ENCODE assay signal across 9 cellular contexts in the genomic region with DNA sequence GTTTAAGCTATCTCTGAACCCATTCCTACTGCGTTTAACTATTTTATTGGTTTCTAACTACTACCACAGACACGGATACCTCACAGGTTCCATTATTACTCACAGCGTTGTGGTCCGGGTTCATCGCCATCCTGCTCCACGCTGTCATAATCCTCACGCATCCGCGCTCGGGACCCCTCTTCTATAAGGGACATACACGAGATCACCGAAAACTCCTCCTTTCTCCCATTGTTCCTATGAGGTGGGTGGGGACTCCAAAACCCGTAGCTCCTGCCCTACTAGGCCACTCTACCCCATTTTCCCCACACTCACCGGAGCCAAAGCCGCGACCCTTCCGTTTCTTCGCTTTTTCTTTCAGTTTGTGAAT. TPM values are rescaled to one million over a fixed set of nuclear protein-coding genes. Genes with fewer than 3 reads are reported as not detected.
DNase-seq lines count a peak whose midpoint lies in the region; ATAC-seq and TF ChIP-seq lines count a peak whose summit lies in the region.
"Had no signal": no experiment of that assay in that cellular context is flagged by ENCODE, and none has a peak within 500 bp of the region (broad histone marks: within the 10 kb centered on the region; RNA-seq: fewer than 3 reads in every experiment).

No MANE protein-coding gene starts in this region.

- H3K9me3 Mint-ChIP-seq in Caco-2 (ENCODE audit: unreplicated experiment), result no peaks in the 10 kb centered on the region
- no peaks in the 10 kb centered on the region for H3K9me3 Mint-ChIP-seq in activated T-helper 1 cell treated with anti-CD3 and anti-CD28 coated beads, Interleukin-12 subunit alpha, Interleukin-12 subunit beta, Interleukin-2, Interleukin-4 antibody, amounts not matched to agents 30 ng/mL and 10 ng/mL and 1 ng/mL, durations not matched to agents 14 hours and 24 hours and 36 hours
- H3K9me3 Mint-ChIP-seq in stimulated activated effector memory CD8-positive, alpha-beta T cell treated with anti-CD3 and anti-CD28 coated beads, Interleukin-12 subunit alpha, Interleukin-12 subunit beta, amount 100 ng/mL, for 72 hours, result no peaks in the 10 kb centered on the region
- H3K9me3 Mint-ChIP-seq: nephron had no signal

- H3K4me3 Mint-ChIP-seq in Caco-2 (ENCODE audit: unreplicated experiment), result no peak overlapping the region
- no peak overlapping the region for H3K4me3 Mint-ChIP-seq in activated T-helper 1 cell treated with anti-CD3 and anti-CD28 coated beads, Interleukin-12 subunit alpha, Interleukin-12 subunit beta, Interleukin-2, Interleukin-4 antibody, amounts not matched to agents 30 ng/mL and 10 ng/mL and 1 ng/mL, durations not matched to agents 14 hours and 24 hours and 36 hours
- H3K4me3 Mint-ChIP-seq in stimulated activated effector memory CD8-positive, alpha-beta T cell treated with anti-CD3 and anti-CD28 coated beads, Interleukin-12 subunit alpha, Interleukin-12 subunit beta, amount 100 ng/mL, for 72 hours, result no peak overlapping the region
- H3K4me3 Mint-ChIP-seq: nephron had no signal

- POLR2A ChIA-PET in Caco-2 (lab: Charles Lee), result interaction anchor here (1.0 to 2.8 kb wide), 9 partner anchors 8 to 125 kb away, joined by 3 to 25 read pairs (median 9); a partner anchor contains a TSS

- H3K27ac Mint-ChIP-seq in Caco-2 (ENCODE audit: unreplicated experiment), result no peak overlapping the region
- H3K27ac Mint-ChIP-seq in activated T-helper 1 cell treated with anti-CD3 and anti-CD28 coated beads, Interleukin-12 subunit alpha, Interleukin-12 subunit beta, Interleukin-2, Interleukin-4 antibody, amounts not matched to agents 30 ng/mL and 10 ng/mL and 1 ng/mL, durations not matched to agents 14 hours and 24 hours and 36 hours, result no peak overlapping the region
- no peak overlapping the region for H3K27ac Mint-ChIP-seq in stimulated activated effector memory CD8-positive, alpha-beta T cell treated with anti-CD3 and anti-CD28 coated beads, Interleukin-12 subunit alpha, Interleukin-12 subunit beta, amount 100 ng/mL, for 72 hours
- H3K27ac Mint-ChIP-seq: nephron had no signal

- BruUV-seq in Caco-2 (replicated peaks; lab: Mats Ljungman, UMichigan), result no TSS peak

- DNase-seq in Caco-2, result no peak
- DNase-seq in activated T-helper 1 cell treated with anti-CD3 and anti-CD28 coated beads, Interleukin-12 subunit alpha, Interleukin-12 subunit beta, Interleukin-2, Interleukin-4 antibody, amounts not matched to agents 30 ng/mL and 10 ng/mL and 1 ng/mL, durations not matched to agents 14 hours and 24 hours and 36 hours (ENCODE audit: low spot score), result peak; percentile 24
- DNase-seq in left lobe of liver (ENCODE audit: low spot score), result no peak
- peak; percentile 28 to 81 for DNase-seq in stimulated activated effector memory CD8-positive, alpha-beta T cell treated with anti-CD3 and anti-CD28 coated beads, Interleukin-12 subunit alpha, Interleukin-12 subunit beta, amount 100 ng/mL, for 72 hours (ENCODE audit: low spot score in 2 of 2)
- DNase-seq in activated gamma-delta T cell (lab: John Stamatoyannopoulos, UW), result no peak
- no peak for DNase-seq in NCI-H226

- H3K4me1 Mint-ChIP-seq in Caco-2 (ENCODE audit: low read depth, unreplicated experiment), result peaks cover 6% of the 10 kb centered on the region
- peaks cover 9% of the 10 kb centered on the region for H3K4me1 Mint-ChIP-seq in activated T-helper 1 cell treated with anti-CD3 and anti-CD28 coated beads, Interleukin-12 subunit alpha, Interleukin-12 subunit beta, Interleukin-2, Interleukin-4 antibody, amounts not matched to agents 30 ng/mL and 10 ng/mL and 1 ng/mL, durations not matched to agents 14 hours and 24 hours and 36 hours (ENCODE audit: low read depth)
- peaks cover 17% of the 10 kb centered on the region for H3K4me1 Mint-ChIP-seq in stimulated activated effector memory CD8-positive, alpha-beta T cell treated with anti-CD3 and anti-CD28 coated beads, Interleukin-12 subunit alpha, Interleukin-12 subunit beta, amount 100 ng/mL, for 72 hours

- H3K4me3 ChIP-seq in Caco-2 (ENCODE audit: low read depth, low read length), result peak overlapping the region; percentile 84

- no peaks in the 10 kb centered on the region for H3K36me3 ChIP-seq in Caco-2 (ENCODE audit: control insufficient read depth, insufficient read depth, low read length)

- intact Hi-C loops in Caco-2 (cut with micrococcal nuclease; ENCODE audit: unreplicated experiment), result loop anchor here (2.0 to 5.0 kb wide), 3 partner anchors 34 to 51 kb away; no protein-coding TSS in a partner anchor
- intact Hi-C loops in activated T-helper 1 cell treated with anti-CD3 and anti-CD28 coated beads, Interleukin-12 subunit alpha, Interleukin-12 subunit beta, Interleukin-2, Interleukin-4 antibody, amounts not matched to agents 30 ng/mL and 10 ng/mL and 1 ng/mL, durations not matched to agents 14 hours and 24 hours and 36 hours (cut with micrococcal nuclease), result loop anchor here (1.0 to 2.0 kb wide), 6 partner anchors 8 to 68 kb away; a partner anchor contains a TSS

- no peaks in the 10 kb centered on the region for H3K9me3 ChIP-seq in Caco-2

- no peak for TF ChIP-seq CTCF in Caco-2 (IDR thresholded peaks at IDR 0.05; ENCODE audit: insufficient read depth in 1 of 2, low read depth in 1 of 2, low read length in 1 of 2, severe bottlenecking in 1 of 2, unreplicated experiment in 1 of 2)

- CTCF ChIA-PET in Caco-2 (lab: Charles Lee), result interaction anchor here (0.5 to 1.9 kb wide), 5 partner anchors 31 to 205 kb away, joined by 3 to 15 read pairs (median 9); a partner anchor contains a TSS

- peak; percentile 7 for ATAC-seq in HG03460 (IDR thresholded peaks at IDR 0.05; ENCODE audit: unreplicated experiment)
- peak; percentile 2 for ATAC-seq in left lobe of liver
- peak; percentile 79 for ATAC-seq in stimulated activated effector memory CD8-positive, alpha-beta T cell treated with anti-CD3 and anti-CD28 coated beads, Interleukin-12 subunit alpha, Interleukin-12 subunit beta, amount 100 ng/mL, for 72 hours
- no peak for ATAC-seq in GM18520 (IDR thresholded peaks at IDR 0.05; ENCODE audit: unreplicated experiment)

- peaks cover 5% of the 10 kb centered on the region for H3K36me3 Mint-ChIP-seq in Caco-2 (ENCODE audit: insufficient read depth, unreplicated experiment)
- peaks cover 8% of the 10 kb centered on the region for H3K36me3 Mint-ChIP-seq in activated T-helper 1 cell treated with anti-CD3 and anti-CD28 coated beads, Interleukin-12 subunit alpha, Interleukin-12 subunit beta, Interleukin-2, Interleukin-4 antibody, amounts not matched to agents 30 ng/mL and 10 ng/mL and 1 ng/mL, durations not matched to agents 14 hours and 24 hours and 36 hours (ENCODE audit: low read depth)
- peaks cover 31% of the 10 kb centered on the region for H3K36me3 Mint-ChIP-seq in stimulated activated effector memory CD8-positive, alpha-beta T cell treated with anti-CD3 and anti-CD28 coated beads, Interleukin-12 subunit alpha, Interleukin-12 subunit beta, amount 100 ng/mL, for 72 hours

- no peaks in the 10 kb centered on the region for H3K27me3 Mint-ChIP-seq in Caco-2 (ENCODE audit: insufficient read depth, unreplicated experiment)
- H3K27me3 Mint-ChIP-seq in activated T-helper 1 cell treated with anti-CD3 and anti-CD28 coated beads, Interleukin-12 subunit alpha, Interleukin-12 subunit beta, Interleukin-2, Interleukin-4 antibody, amounts not matched to agents 30 ng/mL and 10 ng/mL and 1 ng/mL, durations not matched to agents 14 hours and 24 hours and 36 hours (ENCODE audit: insufficient read depth), result no peaks in the 10 kb centered on the region

- no peaks in the 10 kb centered on the region; the same call in 1 of the 2 replicates for H3K4me1 ChIP-seq in Caco-2

- H3K27me3 ChIP-seq in Caco-2 (replicated peaks; ENCODE audit: control insufficient read depth, insufficient read depth, low read length), result no peaks in the 10 kb centered on the region

RNA-seq across cellular contexts. Expression of a gene that starts 0.6 kb away (rescaled TPM):
- 178 and 185 TPM in 2 replicates for total RNA-seq in Caco-2 (2022)
- total RNA-seq in activated T-helper 1 cell treated with anti-CD3 and anti-CD28 coated beads, Interleukin-12 subunit alpha, Interleukin-12 subunit beta, Interleukin-2, Interleukin-4 antibody, amounts not matched to agents 30 ng/mL and 10 ng/mL and 1 ng/mL, durations not matched to agents 14 hours and 24 hours and 36 hours, result 331 and 354 TPM in 2 replicates
- 45.0 TPM for total RNA-seq in left lobe of liver

RNA-seq across cellular contexts. Expression of a gene that starts 8.2 kb away (rescaled TPM):
- total RNA-seq in Caco-2 (2022) (14.5 and 16.1 TPM in 2 replicates), left lobe of liver (16.1 TPM)
- 30.6 and 31.2 TPM in 2 replicates for total RNA-seq in activated T-helper 1 cell treated with anti-CD3 and anti-CD28 coated beads, Interleukin-12 subunit alpha, Interleukin-12 subunit beta, Interleukin-2, Interleukin-4 antibody, amounts not matched to agents 30 ng/mL and 10 ng/mL and 1 ng/mL, durations not matched to agents 14 hours and 24 hours and 36 hours

RNA-seq across cellular contexts. Expression of a gene that starts 16.8 kb away (rescaled TPM):
- total RNA-seq in Caco-2 (2022) (0.12 and 0.43 TPM in 2 replicates), left lobe of liver (1.5 TPM)
- total RNA-seq in activated T-helper 1 cell treated with anti-CD3 and anti-CD28 coated beads, Interleukin-12 subunit alpha, Interleukin-12 subunit beta, Interleukin-2, Interleukin-4 antibody, amounts not matched to agents 30 ng/mL and 10 ng/mL and 1 ng/mL, durations not matched to agents 14 hours and 24 hours and 36 hours, result 1.9 TPM in 2 replicates

RNA-seq across cellular contexts. Expression of a gene that starts 31.1 kb away (rescaled TPM):
- total RNA-seq in Caco-2 (2022) (0.82 and 1.1 TPM in 2 replicates), left lobe of liver (11.4 TPM)
- 30.3 and 32.2 TPM in 2 replicates for total RNA-seq in activated T-helper 1 cell treated with anti-CD3 and anti-CD28 coated beads, Interleukin-12 subunit alpha, Interleukin-12 subunit beta, Interleukin-2, Interleukin-4 antibody, amounts not matched to agents 30 ng/mL and 10 ng/mL and 1 ng/mL, durations not matched to agents 14 hours and 24 hours and 36 hours

RNA-seq across cellular contexts. Expression of a gene that starts 37.7 kb away (rescaled TPM):
- total RNA-seq in Caco-2 (2022), result 0.19 and 0.77 TPM in 2 replicates
- total RNA-seq in activated T-helper 1 cell treated with anti-CD3 and anti-CD28 coated beads, Interleukin-12 subunit alpha, Interleukin-12 subunit beta, Interleukin-2, Interleukin-4 antibody, amounts not matched to agents 30 ng/mL and 10 ng/mL and 1 ng/mL, durations not matched to agents 14 hours and 24 hours and 36 hours, result 4.8 and 5.1 TPM in 2 replicates
- total RNA-seq in left lobe of liver, result 0.65 TPM

Comparison
In these comparisons a context has a peak if more than half of its experiments do, and no peak if none do; other contexts are left out.
1. DNase-seq: peak in activated T-helper 1 cell treated with anti-CD3 and anti-CD28 coated beads, Interleukin-12 subunit alpha, Interleukin-12 subunit beta, Interleukin-2, Interleukin-4 antibody, amounts not matched to agents 30 ng/mL and 10 ng/mL and 1 ng/mL, durations not matched to agents 14 hours and 24 hours and 36 hours (single experiment) and stimulated activated effector memory CD8-positive, alpha-beta T cell treated with anti-CD3 and anti-CD28 coated beads, Interleukin-12 subunit alpha, Interleukin-12 subunit beta, amount 100 ng/mL, for 72 hours (2 of 2); none in Caco-2 (0 of 2), left lobe of liver (single experiment), activated gamma-delta T cell (single experiment) and NCI-H226 (single experiment).